24 cellular contexts compared by ENCODE assay signal in genomic region chr12:132945806-132946506, GRCh38.
"Had no signal": no experiment of that assay in that cellular context is flagged by ENCODE, and none has a peak within 500 bp of the region (broad histone marks: within the 10 kb centered on the region; RNA-seq: fewer than 3 reads in every experiment).

No MANE protein-coding gene starts in this region.

- H3K4me3 ChIP-seq: K562, SJCRH30 had no signal

- H3K27me3 ChIP-seq: breast epithelium, SJCRH30 had no signal

- H3K27ac ChIP-seq: breast epithelium, RWPE1, SJCRH30 had no signal

- H3K4me1 ChIP-seq: breast epithelium, SJCRH30 had no signal

- DNase-seq: activated CD4-positive, CD25-positive, alpha-beta regulatory T cell; activated CD8-positive, alpha-beta memory T cell treated with anti-CD3 and anti-CD28 coated beads, Interleukin-2, amount 50 U/mL, for 4 hours; activated CD8-positive, alpha-beta T cell treated with anti-CD3 and anti-CD28 coated beads for 36 hours; activated naive CD4-positive, alpha-beta T cell treated with anti-CD3 and anti-CD28 coated beads, Interleukin-2, amount 50 U/mL, for 16 hours; activated naive CD8-positive, alpha-beta T cell treated with anti-CD3 and anti-CD28 coated beads, Interleukin-2, amount 10 ng/mL, durations not matched to agents 7 days and 5 days; activated T-cell treated with anti-CD3 and anti-CD28 coated beads, Interleukin-2, amount 50 U/mL, for 72 hours; aorta; caudate nucleus; Karpas-422; MM.1S; NCI-H1105; NCI-H1436; NCI-H1694 treated with DMSO at 0.1 percent for 48 hours; NCI-H2029 treated with DMSO at 0.1 percent for 48 hours; NCI-H510A treated with DMSO at 0.1 percent for 48 hours; NCI-H69; NK-92 treated with Interleukin-12 subunit alpha and Interleukin-12 subunit beta, amount 100 ng/mL, for 24 hours; OCI-M1; Right ventricle myocardium superior; SJCRH30; SW 1271 had no signal
